In the genomic region with DNA sequence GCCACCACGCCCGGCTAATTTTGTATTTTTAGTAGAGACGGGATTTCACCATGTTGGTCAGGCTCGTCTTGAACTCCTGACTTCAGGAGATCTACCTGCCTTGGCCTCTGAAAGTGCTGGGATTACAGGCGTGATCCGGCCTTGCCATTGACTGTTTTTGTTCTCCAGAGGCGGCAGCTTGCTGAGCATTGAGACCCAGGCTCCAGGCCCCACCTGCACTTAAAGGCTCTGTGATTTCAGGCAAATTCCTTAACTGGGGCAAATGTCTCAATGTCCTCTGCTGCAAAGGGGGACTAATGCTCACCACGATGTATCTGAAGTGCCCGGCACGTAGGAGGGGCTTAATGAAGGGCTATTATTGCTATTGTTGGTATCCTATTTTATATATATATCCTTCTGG, we compare ENCODE assay signal across 11 cellular contexts. TPM values are rescaled to one million over a fixed set of nuclear protein-coding genes. Genes with fewer than 3 reads are reported as not detected.
DNase-seq lines count a peak whose midpoint lies in the region; ATAC-seq and TF ChIP-seq lines count a peak whose summit lies in the region.
"Had no signal": no experiment of that assay in that cellular context is flagged by ENCODE, and none has a peak within 500 bp of the region (broad histone marks: within the 10 kb centered on the region; RNA-seq: fewer than 3 reads in every experiment).

No MANE protein-coding gene starts in this region.

- no peak for TF ChIP-seq CTCF in HFFc6 (IDR thresholded peaks at IDR 0.05)
- no peak for TF ChIP-seq CTCF in lung (IDR thresholded peaks at IDR 0.05; ENCODE audit: control extremely low read depth, extremely low read depth)
- no peak for TF ChIP-seq CTCF in GM20000 (IDR thresholded peaks at IDR 0.05; ENCODE audit: extremely low read depth, missing control alignments)

- peaks cover 6% of the 10 kb centered on the region for H3K27me3 Mint-ChIP-seq in HFFc6 (ENCODE audit: insufficient read depth)

- in situ Hi-C loops in ACHN (cut with HindIII; ENCODE audit: low pct_ligation_motif_present, low pct_unique_long_range_greater_than_20kb, low sequenced_read_pairs) = no loop called here

- no peaks in the 10 kb centered on the region for H3K9me3 Mint-ChIP-seq in HFFc6
- no peaks in the 10 kb centered on the region for H3K9me3 Mint-ChIP-seq in stimulated activated effector memory CD8-positive, alpha-beta T cell treated with anti-CD3 and anti-CD28 coated beads, Interleukin-12 subunit alpha, Interleukin-12 subunit beta, amount 100 ng/mL, for 72 hours
- H3K9me3 Mint-ChIP-seq: activated T-helper 2 cell treated with anti-CD3 and anti-CD28 coated beads, Interferon-gamma antibody, Interleukin-2, Interleukin-4, amounts not matched to agents 10 μg/mL and 5 μg/mL and 100 μg/mL, durations not matched to agents 14 hours and 24 hours and 36 hours had no signal

- ATAC-seq in lung (ENCODE audit: insufficient read depth, low FRiP score) = no peak
- ATAC-seq in stimulated activated effector memory CD8-positive, alpha-beta T cell treated with anti-CD3 and anti-CD28 coated beads, Interleukin-12 subunit alpha, Interleukin-12 subunit beta, amount 100 ng/mL, for 72 hours = no peak
- ATAC-seq: HCT116 had no signal

- peak overlapping the region; percentile 88; the same call in 1 of the 2 replicates for H3K4me3 Mint-ChIP-seq in HFFc6
- H3K4me3 Mint-ChIP-seq in stimulated activated effector memory CD8-positive, alpha-beta T cell treated with anti-CD3 and anti-CD28 coated beads, Interleukin-12 subunit alpha, Interleukin-12 subunit beta, amount 100 ng/mL, for 72 hours = peak overlapping the region; percentile 60

- no peaks in the 10 kb centered on the region for H3K9me3 ChIP-seq in lung (ENCODE audit: control insufficient read depth in 2 of 2, insufficient read depth in 1 of 2, low read length in 1 of 2)

- DNase-seq in HFFc6 (no peak), lung (ENCODE audit: low spot score) (no peak), GM20000 (ENCODE audit: low spot score) (no peak), NCI-H1930 (lab: John Stamatoyannopoulos, UW) (no peak), ACHN (no peak)
- no peak for DNase-seq in stimulated activated effector memory CD8-positive, alpha-beta T cell treated with anti-CD3 and anti-CD28 coated beads, Interleukin-12 subunit alpha, Interleukin-12 subunit beta, amount 100 ng/mL, for 72 hours (ENCODE audit: low spot score in 2 of 2)
- no peak for DNase-seq in central memory CD4-positive, alpha-beta T cell
- DNase-seq: NCI-H1092 had no signal

- H3K4me1 Mint-ChIP-seq in HFFc6 (ENCODE audit: low read depth) = peaks cover 73% of the 10 kb centered on the region
- H3K4me1 Mint-ChIP-seq in stimulated activated effector memory CD8-positive, alpha-beta T cell treated with anti-CD3 and anti-CD28 coated beads, Interleukin-12 subunit alpha, Interleukin-12 subunit beta, amount 100 ng/mL, for 72 hours = peaks cover 29% of the 10 kb centered on the region

- H3K27ac Mint-ChIP-seq in HFFc6 = peak overlapping the region; percentile 96
- H3K27ac Mint-ChIP-seq in stimulated activated effector memory CD8-positive, alpha-beta T cell treated with anti-CD3 and anti-CD28 coated beads, Interleukin-12 subunit alpha, Interleukin-12 subunit beta, amount 100 ng/mL, for 72 hours = peak overlapping the region; percentile 54

- WGBS in lung, 2 donors = 70 to 84% methylated on average over 10 of the region's 10 CpGs

- H3K27ac ChIP-seq in angular gyrus (ENCODE audit: low read depth, low read length) (peak overlapping the region; percentile 94), lung (ENCODE audit: low read depth in 1 of 2, low read length in 1 of 2) (peak overlapping the region; percentile 63 to 76)

- no peaks in the 10 kb centered on the region for H3K36me3 ChIP-seq in lung (ENCODE audit: control insufficient read depth in 2 of 2, insufficient read depth in 2 of 2, low read length in 2 of 2)

- peaks cover 12 to 36% of the 10 kb centered on the region in 2 donors for H3K4me1 ChIP-seq in lung (ENCODE audit: control insufficient read depth in 2 of 2, insufficient read depth in 2 of 2, low read length in 2 of 2)

- no peaks in the 10 kb centered on the region for H3K36me3 Mint-ChIP-seq in HFFc6 (ENCODE audit: low read depth)
- peaks cover 49% of the 10 kb centered on the region for H3K36me3 Mint-ChIP-seq in stimulated activated effector memory CD8-positive, alpha-beta T cell treated with anti-CD3 and anti-CD28 coated beads, Interleukin-12 subunit alpha, Interleukin-12 subunit beta, amount 100 ng/mL, for 72 hours

- H3K27me3 ChIP-seq in lung (ENCODE audit: control insufficient read depth, insufficient read depth) = no peaks in the 10 kb centered on the region

- no peak overlapping the region for H3K4me3 ChIP-seq in lung

RNA-seq across cellular contexts. Expression of a gene that starts 29.0 kb away (rescaled TPM):
- 100 to 1,000 TPM; 123 to 148 (median 135) TPM for total RNA-seq in HFFc6 (2021; fragmentation: NEBNext Ultra II Directional; extraction: Animal tissue kit (Norgen Biotek cat#: 25700))
- total RNA-seq in lung = 100 to 1,000 TPM; 136 to 173 TPM
- polyA plus RNA-seq in lung = 100 to 1,000 TPM in 1 of 2 donors, 10 to 100 TPM in 1; 81.5 to 104 TPM

RNA-seq across cellular contexts. Expression of a gene that starts 41.0 kb away (rescaled TPM):
- total RNA-seq in HFFc6 (2021; fragmentation: NEBNext Ultra II Directional; extraction: Animal tissue kit (Norgen Biotek cat#: 25700)) = 10 to 100 TPM; 13.2 to 18.4 (median 16.8) TPM
- total RNA-seq in lung = 10 to 100 TPM in 1 of 2 donors, 1 to 10 TPM in 1; 9.9 to 12.2 TPM
- 1 to 10 TPM; 6.7 to 9.6 TPM for polyA plus RNA-seq in lung

RNA-seq across cellular contexts. Expression of a gene that starts 41.2 kb away (rescaled TPM):
- 1 to 10 TPM; 2.2 to 4.4 (median 3.5) TPM for total RNA-seq in HFFc6 (2021; fragmentation: NEBNext Ultra II Directional; extraction: Animal tissue kit (Norgen Biotek cat#: 25700))
- total RNA-seq in lung = 10 to 100 TPM; 11.3 to 27.0 TPM
- polyA plus RNA-seq in lung = 10 to 100 TPM; 10.8 to 16.8 TPM
